ENCODE assay signal across 28 cellular contexts in genomic region chr2:171514908-171515582, GRCh38.
"Had no signal": no experiment of that assay in that cellular context is flagged by ENCODE, and none has a peak within 500 bp of the region (broad histone marks: within the 10 kb centered on the region; RNA-seq: fewer than 3 reads in every experiment).

No MANE protein-coding gene starts in this region.

- ATAC-seq: activated CD4-positive, alpha-beta T cell treated with anti-CD3 and anti-CD28 coated beads for 36 hours; activated CD8-positive, alpha-beta memory T cell treated with anti-CD3 and anti-CD28 coated beads, Interleukin-2, amount 10 ng/mL, durations not matched to agents 7 days and 5 days; activated CD8-positive, alpha-beta T cell treated with anti-CD3 and anti-CD28 coated beads, Interleukin-2, amount 10 ng/mL, durations not matched to agents 7 days and 5 days; activated naive CD8-positive, alpha-beta T cell treated with anti-CD3 and anti-CD28 coated beads, Interleukin-2, amount 50 U/mL, for 24 hours; body of pancreas; effector memory CD8-positive, alpha-beta T cell; foreskin keratinocyte; gastrocnemius medialis; heart left ventricle had no signal

- H3K4me1 ChIP-seq: body of pancreas, colonic mucosa, foreskin keratinocyte, gastrocnemius medialis had no signal

- H3K9me3 ChIP-seq: adrenal gland, body of pancreas, colonic mucosa, gastrocnemius medialis, heart left ventricle had no signal

- DNase-seq: activated CD4-positive, alpha-beta memory T cell treated with anti-CD3 and anti-CD28 coated beads for 36 hours; activated CD4-positive, alpha-beta T cell treated with anti-CD3 and anti-CD28 coated beads for 36 hours; activated CD4-positive, alpha-beta T cell treated with anti-CD3 and anti-CD28 coated beads, Interleukin-2, amount 10 ng/mL, durations not matched to agents 24 days and 14 days; activated CD4-positive, CD25-positive, alpha-beta regulatory T cell; activated CD4-positive, CD25-positive, alpha-beta regulatory T cell treated with anti-CD3 and anti-CD28 coated beads, Interleukin-2, amount 50 U/mL, for 72 hours; activated CD8-positive, alpha-beta memory T cell treated with anti-CD3 and anti-CD28 coated beads, Interleukin-2, amount 10 ng/mL, durations not matched to agents 7 days and 5 days; activated CD8-positive, alpha-beta memory T cell treated with anti-CD3 and anti-CD28 coated beads, Interleukin-2, amount 50 U/mL, for 4 hours; activated CD8-positive, alpha-beta T cell treated with anti-CD3 and anti-CD28 coated beads, Interleukin-2, amount 10 ng/mL, durations not matched to agents 7 days and 5 days; activated effector memory CD4-positive, alpha-beta T cell treated with anti-CD3 and anti-CD28 coated beads, Interleukin-2, amount 50 U/mL, for 16 hours; activated naive CD4-positive, alpha-beta T cell treated with anti-CD3 and anti-CD28 coated beads for 36 hours; activated naive CD8-positive, alpha-beta T cell treated with anti-CD3 and anti-CD28 coated beads for 36 hours; activated naive CD8-positive, alpha-beta T cell treated with anti-CD3 and anti-CD28 coated beads, Interleukin-2, amount 50 U/mL, for 24 hours; activated T-cell treated with anti-CD3 and anti-CD28 coated beads, Interleukin-2, amount 50 U/mL, for 1 hour; activated T-cell treated with anti-CD3 and anti-CD28 coated beads, Interleukin-2, amount 50 U/mL, for 48 hours; amygdala; body of pancreas; central memory CD4-positive, alpha-beta T cell; cerebellar nuclear complex; colonic mucosa; effector CD4-positive, alpha-beta T cell; effector memory CD8-positive, alpha-beta T cell; foreskin keratinocyte; glutamatergic neuron; heart left ventricle; T-helper 2 cell had no signal

- H3K4me3 ChIP-seq: adrenal gland, body of pancreas, cardiac muscle cell, colonic mucosa, gastrocnemius medialis, heart left ventricle had no signal

- H3K27me3 ChIP-seq: adrenal gland, body of pancreas, colonic mucosa, heart left ventricle had no signal

- H3K36me3 ChIP-seq: adrenal gland, cardiac muscle cell, colonic mucosa, gastrocnemius medialis, heart left ventricle had no signal

- H3K27ac ChIP-seq: adrenal gland, body of pancreas, cardiac muscle cell, colonic mucosa, foreskin keratinocyte, gastrocnemius medialis, heart left ventricle had no signal
